In the genomic region with DNA sequence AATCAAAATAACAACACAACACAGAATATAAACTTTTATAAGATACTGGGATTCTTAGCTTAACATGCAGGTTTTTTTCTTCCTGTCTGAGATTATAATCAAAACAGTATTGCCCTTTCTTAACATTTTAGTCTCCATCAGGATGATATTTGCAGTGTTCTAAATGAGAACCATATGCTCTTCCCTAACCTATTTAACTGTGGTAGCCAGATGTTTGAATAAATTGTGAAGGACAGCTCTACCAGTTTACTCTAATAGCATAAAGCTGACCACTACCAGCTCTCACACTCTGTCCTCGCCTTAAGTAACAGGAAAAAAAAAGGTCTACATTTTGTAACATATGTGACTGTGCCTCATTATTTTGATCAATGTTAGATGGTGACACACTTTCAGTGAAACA, we compare ENCODE assay signal across 25 cellular contexts.
"Had no signal": no experiment of that assay in that cellular context is flagged by ENCODE, and none has a peak within 500 bp of the region (broad histone marks: within the 10 kb centered on the region; RNA-seq: fewer than 3 reads in every experiment).

No MANE protein-coding gene starts in this region.

- H3K27ac Mint-ChIP-seq: endodermal cell; natural killer cell; stimulated activated memory B cell treated with anti-CD40 and anti-IgM and Interleukin-4, amounts not matched to agents 10 μg/mL and 1 μg/mL and 100 μg/mL, for 72 hours had no signal

- DNase-seq: dorsolateral prefrontal cortex; effector CD8-positive, alpha-beta T cell; endodermal cell; esophagus squamous epithelium; gastrocnemius medialis; head of caudate nucleus; left ventricle myocardium superior; lower lobe of right lung; natural killer cell; occipital lobe; ovary; posterior cingulate gyrus; psoas muscle; right cardiac atrium; spleen; stimulated activated CD4-positive, alpha-beta T cell treated with anti-CD3 and anti-CD28 coated beads, Interleukin-4, amount 100 ng/mL, for 4 hours; stimulated activated naive CD8-positive, alpha-beta T cell treated with anti-CD3 and anti-CD28 coated beads, Interleukin-15, Interleukin-2, amounts not matched to agents 100 U/mL and 50 U/mL, for 24 hours; substantia nigra; testis; tibial artery; upper lobe of left lung; uterus had no signal

- FAIRE-seq: endothelial cell of umbilical vein, keratinocyte had no signal

- H3K4me3 Mint-ChIP-seq: endodermal cell; natural killer cell; stimulated activated memory B cell treated with anti-CD40 and anti-IgM and Interleukin-4, amounts not matched to agents 10 μg/mL and 1 μg/mL and 100 μg/mL, for 72 hours had no signal

- H3K27me3 Mint-ChIP-seq: stimulated activated memory B cell treated with anti-CD40 and anti-IgM and Interleukin-4, amounts not matched to agents 10 μg/mL and 1 μg/mL and 100 μg/mL, for 72 hours had no signal

- H3K4me1 Mint-ChIP-seq: endodermal cell; natural killer cell; stimulated activated memory B cell treated with anti-CD40 and anti-IgM and Interleukin-4, amounts not matched to agents 10 μg/mL and 1 μg/mL and 100 μg/mL, for 72 hours had no signal

- H3K36me3 Mint-ChIP-seq: stimulated activated memory B cell treated with anti-CD40 and anti-IgM and Interleukin-4, amounts not matched to agents 10 μg/mL and 1 μg/mL and 100 μg/mL, for 72 hours had no signal
